In the genomic region with DNA sequence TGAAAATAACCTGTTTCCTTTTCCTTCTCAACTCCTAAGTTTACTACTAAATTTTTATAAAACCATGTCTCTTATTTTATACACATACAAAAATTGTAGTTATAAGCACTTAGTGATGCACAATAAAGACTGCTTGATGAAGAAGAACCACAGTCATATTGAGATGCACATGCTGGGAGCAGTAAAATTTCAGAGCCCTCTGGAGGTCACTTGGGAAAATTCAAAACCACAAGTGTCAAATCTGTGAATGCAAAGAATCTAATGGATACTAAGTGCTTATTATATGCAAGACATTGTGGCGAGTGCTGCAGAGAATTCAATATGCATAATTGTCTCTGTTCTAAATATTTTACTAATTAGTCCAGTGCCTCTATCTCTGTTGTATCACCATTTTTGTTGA, we compare ENCODE assay signal across 17 cellular contexts.
DNase-seq lines count a peak whose midpoint lies in the region; FAIRE-seq and TF ChIP-seq lines count a peak whose summit lies in the region.
"Had no signal": no experiment of that assay in that cellular context is flagged by ENCODE, and none has a peak within 500 bp of the region (broad histone marks: within the 10 kb centered on the region; RNA-seq: fewer than 3 reads in every experiment).

No MANE protein-coding gene starts in this region.

- H3K9me3 ChIP-seq in astrocyte (ENCODE audit: insufficient read depth, low read depth, low read length) (no peaks in the 10 kb centered on the region), WERI-Rb-1 (ENCODE audit: severe bottlenecking) (no peaks in the 10 kb centered on the region)
- H3K9me3 ChIP-seq: ascending aorta, Peyer's patch, transverse colon had no signal

- H3K27ac ChIP-seq in astrocyte (ENCODE audit: low read depth, low read length) (no peak overlapping the region), WERI-Rb-1 (no peak overlapping the region)
- H3K27ac ChIP-seq: ascending aorta, parathyroid adenoma, Peyer's patch, transverse colon had no signal

- FAIRE-seq in astrocyte (lab: Jason Lieb, UNC): no peak
- FAIRE-seq: frontal cortex had no signal

- H4K20me1 ChIP-seq in astrocyte (ENCODE audit: insufficient read depth, low read length): no peaks in the 10 kb centered on the region

- DNase-seq in NCI-H1105 treated with DMSO at 0.1 percent for 48 hours (lab: John Stamatoyannopoulos, UW) (peak; percentile 5), NCI-H1105 (lab: John Stamatoyannopoulos, UW) (no peak), astrocyte (ENCODE audit: low read depth) (no peak), neural crest cell (ENCODE audit: low read depth, low spot score) (no peak), WERI-Rb-1 (no peak), NCI-H1694 treated with DMSO at 0.1 percent for 48 hours (lab: John Stamatoyannopoulos, UW) (no peak)
- no peak for DNase-seq in activated CD4-positive, alpha-beta T cell treated with anti-CD3 and anti-CD28 coated beads, Interleukin-2, amount 50 U/mL, for 4 hours
- DNase-seq: activated CD4-positive, alpha-beta T cell treated with anti-CD3 and anti-CD28 coated beads, Interleukin-2, amount 10 ng/mL, durations not matched to agents 24 days and 14 days; activated T-cell treated with anti-CD3 and anti-CD28 coated beads, Interleukin-2, amount 50 U/mL, for 48 hours; effector CD4-positive, alpha-beta T cell; Peyer's patch; T-helper 2 cell; transverse colon had no signal

- H3K4me1 ChIP-seq in astrocyte (ENCODE audit: insufficient read depth, low read length): peaks cover 8% of the 10 kb centered on the region
- H3K4me1 ChIP-seq: ascending aorta, parathyroid adenoma, Peyer's patch, transverse colon had no signal

- H3K36me3 ChIP-seq in astrocyte (ENCODE audit: insufficient read depth, low read length) (no peaks in the 10 kb centered on the region), WERI-Rb-1 (no peaks in the 10 kb centered on the region)
- H3K36me3 ChIP-seq: ascending aorta, Peyer's patch, transverse colon had no signal

- no peak overlapping the region for H2AFZ ChIP-seq in astrocyte (ENCODE audit: low read depth, low read length)
- H2AFZ ChIP-seq: parathyroid adenoma had no signal

- H3K27ac Mint-ChIP-seq in astrocyte (ENCODE audit: unreplicated experiment) (no peak overlapping the region), neural crest cell (ENCODE audit: unreplicated experiment) (no peak overlapping the region)
- H3K27ac Mint-ChIP-seq: activated CD4-positive, alpha-beta T cell treated with anti-CD3 and anti-CD28 coated beads, Interleukin-2, amount 10 ng/mL, durations not matched to agents 24 days and 14 days had no signal

- peaks cover 2% of the 10 kb centered on the region for H3K9me3 Mint-ChIP-seq in astrocyte (ENCODE audit: unreplicated experiment)
- no peaks in the 10 kb centered on the region for H3K9me3 Mint-ChIP-seq in neural crest cell
- H3K9me3 Mint-ChIP-seq: activated CD4-positive, alpha-beta T cell treated with anti-CD3 and anti-CD28 coated beads, Interleukin-2, amount 10 ng/mL, durations not matched to agents 24 days and 14 days had no signal

- no peaks in the 10 kb centered on the region for H3K36me3 Mint-ChIP-seq in astrocyte (ENCODE audit: low read depth, unreplicated experiment)
- no peaks in the 10 kb centered on the region for H3K36me3 Mint-ChIP-seq in neural crest cell (ENCODE audit: low read depth)

- TF ChIP-seq CTCF in LNCAP (IDR thresholded peaks at IDR 0.05) (peak; percentile 19; the same call in 1 of the 2 replicates), astrocyte (IDR thresholded peaks at IDR 0.05; ENCODE audit: insufficient read depth, low read depth, low read length) (peak; percentile 4), neural crest cell (conservative IDR thresholded peaks at IDR 0.05) (peak; percentile 37), WERI-Rb-1 (IDR thresholded peaks at IDR 0.05; ENCODE audit: low read depth, low read length) (no peak)

- H3K4me3 Mint-ChIP-seq in astrocyte (ENCODE audit: unreplicated experiment): no peak overlapping the region
- no peak overlapping the region for H3K4me3 Mint-ChIP-seq in neural crest cell
- H3K4me3 Mint-ChIP-seq: activated CD4-positive, alpha-beta T cell treated with anti-CD3 and anti-CD28 coated beads, Interleukin-2, amount 10 ng/mL, durations not matched to agents 24 days and 14 days had no signal

- peaks cover 17% of the 10 kb centered on the region for H3K4me1 Mint-ChIP-seq in astrocyte (ENCODE audit: low read depth, unreplicated experiment)
- H3K4me1 Mint-ChIP-seq in neural crest cell: peaks cover 8% of the 10 kb centered on the region
- H3K4me1 Mint-ChIP-seq: activated CD4-positive, alpha-beta T cell treated with anti-CD3 and anti-CD28 coated beads, Interleukin-2, amount 10 ng/mL, durations not matched to agents 24 days and 14 days had no signal

- no peaks in the 10 kb centered on the region for H3K79me2 ChIP-seq in astrocyte (ENCODE audit: insufficient read depth, low read length)
- H3K79me2 ChIP-seq: parathyroid adenoma had no signal

- H3K27me3 Mint-ChIP-seq in astrocyte (ENCODE audit: low read depth, unreplicated experiment): no peaks in the 10 kb centered on the region
- H3K27me3 Mint-ChIP-seq in neural crest cell (ENCODE audit: low read depth): no peaks in the 10 kb centered on the region
- H3K27me3 Mint-ChIP-seq: activated CD4-positive, alpha-beta T cell treated with anti-CD3 and anti-CD28 coated beads, Interleukin-2, amount 10 ng/mL, durations not matched to agents 24 days and 14 days had no signal

- H3K9ac ChIP-seq in astrocyte (ENCODE audit: low read length): no peak overlapping the region
- H3K9ac ChIP-seq: parathyroid adenoma had no signal

- H3K4me2 ChIP-seq in astrocyte (ENCODE audit: low read length): no peak overlapping the region

- no peak overlapping the region for H3K4me3 ChIP-seq in astrocyte (ENCODE audit: insufficient read depth, low read depth, low read length)
- H3K4me3 ChIP-seq in WERI-Rb-1 (ENCODE audit: low read depth, low read length): no peak overlapping the region
- H3K4me3 ChIP-seq: ascending aorta, Peyer's patch, transverse colon had no signal

- H3K27me3 ChIP-seq in astrocyte (ENCODE audit: insufficient read depth, low read length): no peaks in the 10 kb centered on the region
- no peaks in the 10 kb centered on the region for H3K27me3 ChIP-seq in WERI-Rb-1 (ENCODE audit: insufficient read depth, low read depth, severe bottlenecking)
- H3K27me3 ChIP-seq: ascending aorta, Peyer's patch, transverse colon had no signal
